ENCODE assay signal across 22 cellular contexts in the genomic region with DNA sequence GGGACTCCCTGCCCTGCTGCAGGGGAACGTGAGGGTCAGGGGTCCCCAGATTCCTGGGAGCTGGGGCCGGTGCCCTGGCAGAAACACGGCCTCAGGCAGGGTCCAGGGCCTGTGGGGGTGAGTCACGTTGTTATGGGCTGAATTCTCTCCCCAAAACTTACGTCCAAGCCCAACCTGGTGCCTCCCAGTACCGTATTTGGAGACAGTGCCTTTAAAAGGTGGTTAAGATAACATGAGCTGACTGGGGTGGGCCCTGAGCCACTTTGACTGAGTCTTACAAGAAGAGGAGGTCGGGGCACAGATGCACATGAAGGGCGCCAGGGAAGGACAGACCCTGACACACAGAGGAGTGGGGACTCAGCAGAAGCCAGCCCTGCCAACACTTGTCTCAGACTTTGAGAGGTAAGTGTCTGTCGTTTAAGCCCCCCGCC.
"Had no signal": no experiment of that assay in that cellular context is flagged by ENCODE, and none has a peak within 500 bp of the region (broad histone marks: within the 10 kb centered on the region; RNA-seq: fewer than 3 reads in every experiment).

No MANE protein-coding gene starts in this region.

- H3K27ac Mint-ChIP-seq: activated CD4-positive, alpha-beta T cell treated with anti-CD3 and anti-CD28 coated beads, Interleukin-2, amount 10 ng/mL, durations not matched to agents 24 days and 14 days; activated CD8-positive, alpha-beta T cell treated with anti-CD3 and anti-CD28 coated beads, Interleukin-2, amount 10 ng/mL, durations not matched to agents 7 days and 5 days; activated naive CD4-positive, alpha-beta T cell treated with anti-CD3 and anti-CD28 coated beads for 36 hours; activated naive CD8-positive, alpha-beta T cell treated with anti-CD3 and anti-CD28 coated beads, Interleukin-2, amount 50 U/mL, for 24 hours; activated T-cell treated with anti-CD3 and anti-CD28 coated beads, Interleukin-2, amount 50 U/mL, for 24 hours; nephron; progenitor cell of endocrine pancreas had no signal

- H3K27me3 ChIP-seq: right atrium auricular region, upper lobe of left lung had no signal

- H3K4me3 ChIP-seq: dorsolateral prefrontal cortex, left lung, mucosa of descending colon, right atrium auricular region, upper lobe of left lung had no signal

- H3K4me3 Mint-ChIP-seq: activated CD4-positive, alpha-beta T cell treated with anti-CD3 and anti-CD28 coated beads, Interleukin-2, amount 10 ng/mL, durations not matched to agents 24 days and 14 days; activated CD8-positive, alpha-beta T cell treated with anti-CD3 and anti-CD28 coated beads, Interleukin-2, amount 10 ng/mL, durations not matched to agents 7 days and 5 days; activated naive CD4-positive, alpha-beta T cell treated with anti-CD3 and anti-CD28 coated beads for 36 hours; activated naive CD8-positive, alpha-beta T cell treated with anti-CD3 and anti-CD28 coated beads, Interleukin-2, amount 50 U/mL, for 24 hours; activated T-cell treated with anti-CD3 and anti-CD28 coated beads, Interleukin-2, amount 50 U/mL, for 24 hours; stimulated activated naive CD8-positive, alpha-beta T cell treated with anti-CD3 and anti-CD28 coated beads, Interleukin-15, amount 100 ng/mL, for 72 hours had no signal

- H3K9me3 Mint-ChIP-seq: activated CD4-positive, alpha-beta T cell treated with anti-CD3 and anti-CD28 coated beads, Interleukin-2, amount 10 ng/mL, durations not matched to agents 24 days and 14 days; activated naive CD4-positive, alpha-beta T cell treated with anti-CD3 and anti-CD28 coated beads for 36 hours; activated naive CD8-positive, alpha-beta T cell treated with anti-CD3 and anti-CD28 coated beads, Interleukin-2, amount 50 U/mL, for 24 hours; activated T-cell treated with anti-CD3 and anti-CD28 coated beads, Interleukin-2, amount 50 U/mL, for 24 hours; stimulated activated naive CD8-positive, alpha-beta T cell treated with anti-CD3 and anti-CD28 coated beads, Interleukin-15, amount 100 ng/mL, for 72 hours had no signal

- DNase-seq: activated CD4-positive, alpha-beta T cell treated with anti-CD3 and anti-CD28 coated beads, Interleukin-2, amount 10 ng/mL, durations not matched to agents 24 days and 14 days; activated CD8-positive, alpha-beta T cell treated with anti-CD3 and anti-CD28 coated beads, Interleukin-2, amount 10 ng/mL, durations not matched to agents 7 days and 5 days; activated naive CD4-positive, alpha-beta T cell treated with anti-CD3 and anti-CD28 coated beads for 36 hours; activated naive CD8-positive, alpha-beta T cell treated with anti-CD3 and anti-CD28 coated beads, Interleukin-2, amount 50 U/mL, for 24 hours; activated T-cell treated with anti-CD3 and anti-CD28 coated beads, Interleukin-2, amount 50 U/mL, for 24 hours; anterior cingulate cortex; brain microvascular endothelial cell; central memory CD4-positive, alpha-beta T cell; dorsolateral prefrontal cortex; foreskin keratinocyte; mammary epithelial cell; occipital lobe; stimulated activated CD4-positive, alpha-beta T cell treated with anti-CD3 and anti-CD28 coated beads, Interleukin-2, amount 100 ng/mL, for 24 hours; stimulated activated naive CD8-positive, alpha-beta T cell treated with anti-CD3 and anti-CD28 coated beads, Interleukin-15, amount 100 ng/mL, for 72 hours; T-helper 1 cell; T1000; upper lobe of left lung had no signal

- ATAC-seq: activated CD8-positive, alpha-beta T cell treated with anti-CD3 and anti-CD28 coated beads, Interleukin-2, amount 10 ng/mL, durations not matched to agents 7 days and 5 days; activated naive CD8-positive, alpha-beta T cell treated with anti-CD3 and anti-CD28 coated beads, Interleukin-2, amount 50 U/mL, for 24 hours; foreskin keratinocyte; left lung; mucosa of descending colon; stimulated activated naive CD8-positive, alpha-beta T cell treated with anti-CD3 and anti-CD28 coated beads, Interleukin-15, amount 100 ng/mL, for 72 hours had no signal

- H3K36me3 ChIP-seq: brain microvascular endothelial cell, left lung, right atrium auricular region, upper lobe of left lung had no signal
